11 cellular contexts compared by ENCODE assay signal in genomic region chr16:58885528-58886170, GRCh38.
DNase-seq lines count a peak whose midpoint lies in the region; ATAC-seq and TF ChIP-seq lines count a peak whose summit lies in the region.
"Had no signal": no experiment of that assay in that cellular context is flagged by ENCODE, and none has a peak within 500 bp of the region (broad histone marks: within the 10 kb centered on the region; RNA-seq: fewer than 3 reads in every experiment).

No MANE protein-coding gene starts in this region.

- no peak for TF ChIP-seq CTCF in GM20000 (IDR thresholded peaks at IDR 0.05; ENCODE audit: extremely low read depth, missing control alignments)

- DNase-seq in renal cortical epithelial cell (ENCODE audit: low read depth) (peak; percentile 4), GM20000 (ENCODE audit: low spot score) (no peak), retina (no peak), SIG-M5 treated with dmso at 0.1 percent for 504 hours (lab: John Stamatoyannopoulos, UW; ENCODE audit: unreplicated experiment) (no peak)
- DNase-seq: activated T-cell treated with anti-CD3 and anti-CD28 coated beads, Interleukin-2, amount 50 U/mL, for 4 hours; colonic mucosa; NCI-H1436 had no signal

- ATAC-seq in GM18870 (IDR thresholded peaks at IDR 0.05; ENCODE audit: unreplicated experiment) (peak; percentile 46), GM21825 (IDR thresholded peaks at IDR 0.05; ENCODE audit: unreplicated experiment) (peak; percentile 52), HG03378 (IDR thresholded peaks at IDR 0.05; ENCODE audit: unreplicated experiment) (peak; percentile 47)
- ATAC-seq: activated CD4-positive, CD25-positive, alpha-beta regulatory T cell treated with anti-CD3 and anti-CD28 coated beads, Interleukin-2, amount 50 U/mL, for 24 hours; activated T-cell treated with anti-CD3 and anti-CD28 coated beads, Interleukin-2, amount 50 U/mL, for 4 hours had no signal
